ENCODE assay signal across 21 cellular contexts in genomic region chr2:25265022-25265421, GRCh38.
DNase-seq lines count a peak whose midpoint lies in the region; ATAC-seq and TF ChIP-seq lines count a peak whose summit lies in the region.
"Had no signal": no experiment of that assay in that cellular context is flagged by ENCODE, and none has a peak within 500 bp of the region (broad histone marks: within the 10 kb centered on the region; RNA-seq: fewer than 3 reads in every experiment).

No MANE protein-coding gene starts in this region.

- no peak overlapping the region for H2AK5ac ChIP-seq in mesenchymal stem cell (ENCODE audit: low read length, severe bottlenecking)

- H3K27ac ChIP-seq in caudate nucleus (ENCODE audit: low read depth, low read length) (peak overlapping the region; percentile 70), mesenchymal stem cell (ENCODE audit: low read length, poor library complexity, severe bottlenecking) (no peak overlapping the region), suprapubic skin (peak overlapping the region; percentile 3)
- H3K27ac ChIP-seq: 22Rv1, BLaER1 had no signal

- H3K79me1 ChIP-seq in mesenchymal stem cell (replicated peaks; ENCODE audit: low read length, poor library complexity, severe bottlenecking): peaks cover 2% of the 10 kb centered on the region

- no peak overlapping the region for H2BK5ac ChIP-seq in mesenchymal stem cell (ENCODE audit: low read depth, low read length, poor library complexity, severe bottlenecking)

- H2BK120ac ChIP-seq in mesenchymal stem cell (ENCODE audit: low read depth, low read length): no peak overlapping the region

- H3K36me3 ChIP-seq in mesenchymal stem cell (ENCODE audit: control insufficient read depth in 1 of 2, insufficient read depth in 2 of 2, low read depth in 1 of 2, low read length in 2 of 2) (peaks cover 29 to 32% of the 10 kb centered on the region in 2 experiments), suprapubic skin (peaks cover 23% of the 10 kb centered on the region)

- ATAC-seq in activated naive CD8-positive, alpha-beta T cell treated with anti-CD3 and anti-CD28 coated beads, Interleukin-2, amount 50 U/mL, for 24 hours: no peak
- no peak for ATAC-seq in GM18909 (IDR thresholded peaks at IDR 0.05; ENCODE audit: poor library complexity, unreplicated experiment)
- ATAC-seq: GM12878, GM23338, HCT116 had no signal

- peaks cover 23% of the 10 kb centered on the region for H3K36me3 Mint-ChIP-seq in activated naive CD8-positive, alpha-beta T cell
- peaks cover 59% of the 10 kb centered on the region for H3K36me3 Mint-ChIP-seq in activated naive CD8-positive, alpha-beta T cell treated with anti-CD3 and anti-CD28 coated beads, Interleukin-2, amount 50 U/mL, for 24 hours (ENCODE audit: low read depth)

- H2AFZ ChIP-seq in mesenchymal stem cell (ENCODE audit: low read depth, low read length): no peak overlapping the region
- H2AFZ ChIP-seq: GM23338 had no signal

- H3K23ac ChIP-seq in mesenchymal stem cell (ENCODE audit: low read length in 2 of 2): no peak overlapping the region

- DNase-seq in activated naive CD8-positive, alpha-beta T cell treated with anti-CD3 and anti-CD28 coated beads, Interleukin-2, amount 50 U/mL, for 24 hours: no peak
- DNase-seq in caudate nucleus (lab: John Stamatoyannopoulos, UW) (no peak), mesenchymal stem cell (no peak), suprapubic skin (ENCODE audit: low spot score in 2 of 2) (no peak), iPS-NIHi7 (ENCODE audit: extremely low spot score) (no peak), NOMO-1 treated with dmso at 0.1 percent for 144 hours (lab: John Stamatoyannopoulos, UW; ENCODE audit: unreplicated experiment) (no peak)
- DNase-seq: ACHN, DND-41, NCI-H1105 treated with DMSO at 0.1 percent for 48 hours, NCI-H2171, NCI-H446, SIG-M5 had no signal

- peak overlapping the region; percentile 62 for H3K9ac ChIP-seq in mesenchymal stem cell (ENCODE audit: low read length)
- H3K9ac ChIP-seq: BLaER1 had no signal

- H3K9me3 Mint-ChIP-seq in activated naive CD8-positive, alpha-beta T cell (ENCODE audit: low read depth): no peaks in the 10 kb centered on the region
- H3K9me3 Mint-ChIP-seq in activated naive CD8-positive, alpha-beta T cell treated with anti-CD3 and anti-CD28 coated beads, Interleukin-2, amount 50 U/mL, for 24 hours: no peaks in the 10 kb centered on the region
- H3K9me3 Mint-ChIP-seq: CD8-positive, alpha-beta T cell; GM23338; IgD-negative memory B cell had no signal

- H2BK15ac ChIP-seq in mesenchymal stem cell (ENCODE audit: low read depth, poor library complexity, severe bottlenecking): no peak overlapping the region

- H3K4me3 Mint-ChIP-seq in activated naive CD8-positive, alpha-beta T cell: peak overlapping the region; percentile 20
- no peak overlapping the region for H3K4me3 Mint-ChIP-seq in activated naive CD8-positive, alpha-beta T cell treated with anti-CD3 and anti-CD28 coated beads, Interleukin-2, amount 50 U/mL, for 24 hours
- H3K4me3 Mint-ChIP-seq: CD8-positive, alpha-beta T cell; GM23338 had no signal

- H3K9me3 ChIP-seq in mesenchymal stem cell (ENCODE audit: control insufficient read depth, low read length): no peaks in the 10 kb centered on the region
- H3K9me3 ChIP-seq in suprapubic skin: no peaks in the 10 kb centered on the region
- H3K9me3 ChIP-seq: BLaER1 had no signal

- H3K27me3 ChIP-seq in mesenchymal stem cell (ENCODE audit: control insufficient read depth in 1 of 2, insufficient read depth in 1 of 2, low read length in 2 of 2) (no peaks in the 10 kb centered on the region), suprapubic skin (no peaks in the 10 kb centered on the region)
- H3K27me3 ChIP-seq: BLaER1 had no signal

- no peak for TF ChIP-seq EP300 in suprapubic skin (IDR thresholded peaks at IDR 0.05)

- no peak overlapping the region for H3K18ac ChIP-seq in mesenchymal stem cell (ENCODE audit: low read depth in 1 of 2, low read length in 2 of 2)

- H3K4me2 ChIP-seq in mesenchymal stem cell (ENCODE audit: low read length, poor library complexity, severe bottlenecking): no peak overlapping the region
- H3K4me2 ChIP-seq: BLaER1, GM23338 had no signal

- H4K91ac ChIP-seq in mesenchymal stem cell (ENCODE audit: low read length): no peak overlapping the region

- no peak overlapping the region for H3K4ac ChIP-seq in mesenchymal stem cell (ENCODE audit: low read depth in 1 of 2, low read length in 2 of 2)

- H4K8ac ChIP-seq in mesenchymal stem cell (ENCODE audit: low read length): no peak overlapping the region

- H3K27ac Mint-ChIP-seq in activated naive CD8-positive, alpha-beta T cell: no peak overlapping the region
- no peak overlapping the region for H3K27ac Mint-ChIP-seq in activated naive CD8-positive, alpha-beta T cell treated with anti-CD3 and anti-CD28 coated beads, Interleukin-2, amount 50 U/mL, for 24 hours
- H3K27ac Mint-ChIP-seq: GM23338, IgD-negative memory B cell had no signal

- no peak overlapping the region for H3K14ac ChIP-seq in mesenchymal stem cell (ENCODE audit: low read length in 2 of 2)

- TF ChIP-seq POLR2A in suprapubic skin (IDR thresholded peaks at IDR 0.05): no peak

- no peak for TF ChIP-seq CTCF in suprapubic skin (IDR thresholded peaks at IDR 0.05)

- peaks cover 57% of the 10 kb centered on the region for H3K4me1 Mint-ChIP-seq in activated naive CD8-positive, alpha-beta T cell (ENCODE audit: low read depth)
- H3K4me1 Mint-ChIP-seq in activated naive CD8-positive, alpha-beta T cell treated with anti-CD3 and anti-CD28 coated beads, Interleukin-2, amount 50 U/mL, for 24 hours: peaks cover 46% of the 10 kb centered on the region

- H3K4me3 ChIP-seq in mesenchymal stem cell (ENCODE audit: insufficient read depth in 1 of 2, low read depth in 1 of 2, low read length in 2 of 2): no peak overlapping the region
- H3K4me3 ChIP-seq in suprapubic skin: no peak overlapping the region
- H3K4me3 ChIP-seq: BLaER1, GM12878, GM23338 had no signal

- 91% methylated on average over 5 of the region's 7 CpGs for WGBS in mesenchymal stem cell
- WGBS in suprapubic skin: 77% methylated on average over 7 of the region's 7 CpGs

- H3K27me3 Mint-ChIP-seq in activated naive CD8-positive, alpha-beta T cell: no peaks in the 10 kb centered on the region
- H3K27me3 Mint-ChIP-seq in activated naive CD8-positive, alpha-beta T cell treated with anti-CD3 and anti-CD28 coated beads, Interleukin-2, amount 50 U/mL, for 24 hours: no peaks in the 10 kb centered on the region
- H3K27me3 Mint-ChIP-seq: IgD-negative memory B cell had no signal

- H3K4me1 ChIP-seq in mesenchymal stem cell (ENCODE audit: control insufficient read depth, insufficient read depth, low read depth, low read length): peaks cover 13% of the 10 kb centered on the region
- peaks cover 12% of the 10 kb centered on the region for H3K4me1 ChIP-seq in suprapubic skin
- H3K4me1 ChIP-seq: BLaER1 had no signal

- no peak overlapping the region for H2BK12ac ChIP-seq in mesenchymal stem cell (ENCODE audit: low read length in 2 of 2)
